3 cellular contexts compared by ENCODE assay signal in the genomic region with DNA sequence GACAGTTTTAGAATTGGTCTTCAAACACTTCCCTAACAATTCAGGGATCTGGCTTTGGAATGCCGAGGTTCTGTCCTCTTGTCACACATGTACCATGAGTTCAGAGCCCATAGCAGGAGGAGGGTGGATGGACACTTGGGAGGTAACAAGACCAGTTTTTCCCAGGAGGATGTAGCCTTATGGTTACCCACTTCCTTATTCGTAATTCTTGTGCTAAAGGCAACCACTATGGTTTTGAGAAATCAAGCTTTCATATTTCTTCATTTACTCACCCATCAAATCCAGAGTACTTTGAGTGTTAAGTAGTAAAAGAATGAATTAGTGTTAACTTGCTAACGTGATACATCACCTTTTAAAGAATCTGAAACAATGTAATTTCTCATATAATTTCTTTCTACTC.
TF ChIP-seq lines count a peak whose summit lies in the region.

No MANE protein-coding gene starts in this region.

TF ChIP-seq in SK-N-SH, 30 proteins besides CTCF, POLR2A, EP300 and RAD21:
- TF ChIP-seq, protein P1, sequence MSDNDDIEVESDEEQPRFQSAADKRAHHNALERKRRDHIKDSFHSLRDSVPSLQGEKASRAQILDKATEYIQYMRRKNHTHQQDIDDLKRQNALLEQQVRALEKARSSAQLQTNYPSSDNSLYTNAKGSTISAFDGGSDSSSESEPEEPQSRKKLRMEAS (IDR thresholded peaks at IDR 0.05; ENCODE audit: low read depth) = no peak
- TF ChIP-seq, protein P2, sequence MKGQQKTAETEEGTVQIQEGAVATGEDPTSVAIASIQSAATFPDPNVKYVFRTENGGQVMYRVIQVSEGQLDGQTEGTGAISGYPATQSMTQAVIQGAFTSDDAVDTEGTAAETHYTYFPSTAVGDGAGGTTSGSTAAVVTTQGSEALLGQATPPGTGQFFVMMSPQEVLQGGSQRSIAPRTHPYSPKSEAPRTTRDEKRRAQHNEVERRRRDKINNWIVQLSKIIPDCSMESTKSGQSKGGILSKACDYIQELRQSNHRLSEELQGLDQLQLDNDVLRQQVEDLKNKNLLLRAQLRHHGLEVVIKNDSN (IDR thresholded peaks at IDR 0.05; ENCODE audit: borderline replicate concordance, low read depth) = no peak
- no peak for TF ChIP-seq FOSL2 (IDR thresholded peaks at IDR 0.05; ENCODE audit: borderline replicate concordance, low read depth)
- TF ChIP-seq RCOR1 (IDR thresholded peaks at IDR 0.05; ENCODE audit: low read length) = no peak
- TF ChIP-seq, protein P3, sequence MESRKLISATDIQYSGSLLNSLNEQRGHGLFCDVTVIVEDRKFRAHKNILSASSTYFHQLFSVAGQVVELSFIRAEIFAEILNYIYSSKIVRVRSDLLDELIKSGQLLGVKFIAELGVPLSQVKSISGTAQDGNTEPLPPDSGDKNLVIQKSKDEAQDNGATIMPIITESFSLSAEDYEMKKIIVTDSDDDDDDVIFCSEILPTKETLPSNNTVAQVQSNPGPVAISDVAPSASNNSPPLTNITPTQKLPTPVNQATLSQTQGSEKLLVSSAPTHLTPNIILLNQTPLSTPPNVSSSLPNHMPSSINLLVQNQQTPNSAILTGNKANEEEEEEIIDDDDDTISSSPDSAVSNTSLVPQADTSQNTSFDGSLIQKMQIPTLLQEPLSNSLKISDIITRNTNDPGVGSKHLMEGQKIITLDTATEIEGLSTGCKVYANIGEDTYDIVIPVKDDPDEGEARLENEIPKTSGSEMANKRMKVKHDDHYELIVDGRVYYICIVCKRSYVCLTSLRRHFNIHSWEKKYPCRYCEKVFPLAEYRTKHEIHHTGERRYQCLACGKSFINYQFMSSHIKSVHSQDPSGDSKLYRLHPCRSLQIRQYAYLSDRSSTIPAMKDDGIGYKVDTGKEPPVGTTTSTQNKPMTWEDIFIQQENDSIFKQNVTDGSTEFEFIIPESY (IDR thresholded peaks at IDR 0.05; ENCODE audit: borderline replicate concordance, low read depth) = no peak
- no peak for TF ChIP-seq POLR2AphosphoS5 (IDR thresholded peaks at IDR 0.05; ENCODE audit: low read depth, low read length)
- TF ChIP-seq RXRA (IDR thresholded peaks at IDR 0.05; ENCODE audit: borderline replicate concordance, low read depth) = no peak
- TF ChIP-seq TCF12 (IDR thresholded peaks at IDR 0.05) = no peak
- no peak for TF ChIP-seq RFX5 (IDR thresholded peaks at IDR 0.05; ENCODE audit: low read length)
- no peak for TF ChIP-seq MEF2A (IDR thresholded peaks at IDR 0.05; ENCODE audit: borderline replicate concordance, low read depth)
- no peak for TF ChIP-seq GATA2 (CRISPR knock-in tag; IDR thresholded peaks at IDR 0.05)
- TF ChIP-seq SIN3A (IDR thresholded peaks at IDR 0.05; ENCODE audit: borderline replicate concordance, low read depth, low read length) = no peak
- TF ChIP-seq MXI1 (IDR thresholded peaks at IDR 0.05; ENCODE audit: low read depth, low read length) = no peak
- no peak for TF ChIP-seq ELF1 (IDR thresholded peaks at IDR 0.05)
- TF ChIP-seq, protein P4, sequence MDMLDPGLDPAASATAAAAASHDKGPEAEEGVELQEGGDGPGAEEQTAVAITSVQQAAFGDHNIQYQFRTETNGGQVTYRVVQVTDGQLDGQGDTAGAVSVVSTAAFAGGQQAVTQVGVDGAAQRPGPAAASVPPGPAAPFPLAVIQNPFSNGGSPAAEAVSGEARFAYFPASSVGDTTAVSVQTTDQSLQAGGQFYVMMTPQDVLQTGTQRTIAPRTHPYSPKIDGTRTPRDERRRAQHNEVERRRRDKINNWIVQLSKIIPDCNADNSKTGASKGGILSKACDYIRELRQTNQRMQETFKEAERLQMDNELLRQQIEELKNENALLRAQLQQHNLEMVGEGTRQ (IDR thresholded peaks at IDR 0.05; ENCODE audit: borderline replicate concordance, low read depth, low read length) = no peak
- TF ChIP-seq, protein P5, sequence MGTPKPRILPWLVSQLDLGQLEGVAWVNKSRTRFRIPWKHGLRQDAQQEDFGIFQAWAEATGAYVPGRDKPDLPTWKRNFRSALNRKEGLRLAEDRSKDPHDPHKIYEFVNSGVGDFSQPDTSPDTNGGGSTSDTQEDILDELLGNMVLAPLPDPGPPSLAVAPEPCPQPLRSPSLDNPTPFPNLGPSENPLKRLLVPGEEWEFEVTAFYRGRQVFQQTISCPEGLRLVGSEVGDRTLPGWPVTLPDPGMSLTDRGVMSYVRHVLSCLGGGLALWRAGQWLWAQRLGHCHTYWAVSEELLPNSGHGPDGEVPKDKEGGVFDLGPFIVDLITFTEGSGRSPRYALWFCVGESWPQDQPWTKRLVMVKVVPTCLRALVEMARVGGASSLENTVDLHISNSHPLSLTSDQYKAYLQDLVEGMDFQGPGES (IDR thresholded peaks at IDR 0.05; ENCODE audit: low read depth, low read length) = no peak
TF ChIP-seq in SK-N-SH: peak in this region for 0.

TF ChIP-seq in SK-N-SH treated with all-trans-retinoic acid at 6 μM for 48 hours, 23 proteins besides CTCF, POLR2A, EP300 and RAD21 (continues in another document):
- TF ChIP-seq ZFP30 (CRISPR knock-in tag; IDR thresholded peaks at IDR 0.05) (no peak), ZC3H10 (CRISPR knock-in tag; IDR thresholded peaks at IDR 0.05) (no peak), PPARA (CRISPR knock-in tag; IDR thresholded peaks at IDR 0.05; ENCODE audit: borderline replicate concordance) (no peak), TCF4 (CRISPR knock-in tag; IDR thresholded peaks at IDR 0.05; ENCODE audit: borderline replicate concordance) (no peak), BACH2 (CRISPR knock-in tag; IDR thresholded peaks at IDR 0.05; ENCODE audit: borderline replicate concordance) (no peak), OSR1 (CRISPR knock-in tag; IDR thresholded peaks at IDR 0.05) (no peak), ZFP3 (CRISPR knock-in tag; IDR thresholded peaks at IDR 0.05) (no peak), RARB (CRISPR knock-in tag; IDR thresholded peaks at IDR 0.05) (no peak), SNAI2 (CRISPR knock-in tag; IDR thresholded peaks at IDR 0.05) (no peak), ISL1 (CRISPR knock-in tag; IDR thresholded peaks at IDR 0.05) (no peak), ZNF565 (CRISPR knock-in tag; conservative IDR thresholded peaks at IDR 0.05; ENCODE audit: low read depth) (no peak), CSDC2 (CRISPR knock-in tag; IDR thresholded peaks at IDR 0.05) (no peak)
- TF ChIP-seq, protein P6, sequence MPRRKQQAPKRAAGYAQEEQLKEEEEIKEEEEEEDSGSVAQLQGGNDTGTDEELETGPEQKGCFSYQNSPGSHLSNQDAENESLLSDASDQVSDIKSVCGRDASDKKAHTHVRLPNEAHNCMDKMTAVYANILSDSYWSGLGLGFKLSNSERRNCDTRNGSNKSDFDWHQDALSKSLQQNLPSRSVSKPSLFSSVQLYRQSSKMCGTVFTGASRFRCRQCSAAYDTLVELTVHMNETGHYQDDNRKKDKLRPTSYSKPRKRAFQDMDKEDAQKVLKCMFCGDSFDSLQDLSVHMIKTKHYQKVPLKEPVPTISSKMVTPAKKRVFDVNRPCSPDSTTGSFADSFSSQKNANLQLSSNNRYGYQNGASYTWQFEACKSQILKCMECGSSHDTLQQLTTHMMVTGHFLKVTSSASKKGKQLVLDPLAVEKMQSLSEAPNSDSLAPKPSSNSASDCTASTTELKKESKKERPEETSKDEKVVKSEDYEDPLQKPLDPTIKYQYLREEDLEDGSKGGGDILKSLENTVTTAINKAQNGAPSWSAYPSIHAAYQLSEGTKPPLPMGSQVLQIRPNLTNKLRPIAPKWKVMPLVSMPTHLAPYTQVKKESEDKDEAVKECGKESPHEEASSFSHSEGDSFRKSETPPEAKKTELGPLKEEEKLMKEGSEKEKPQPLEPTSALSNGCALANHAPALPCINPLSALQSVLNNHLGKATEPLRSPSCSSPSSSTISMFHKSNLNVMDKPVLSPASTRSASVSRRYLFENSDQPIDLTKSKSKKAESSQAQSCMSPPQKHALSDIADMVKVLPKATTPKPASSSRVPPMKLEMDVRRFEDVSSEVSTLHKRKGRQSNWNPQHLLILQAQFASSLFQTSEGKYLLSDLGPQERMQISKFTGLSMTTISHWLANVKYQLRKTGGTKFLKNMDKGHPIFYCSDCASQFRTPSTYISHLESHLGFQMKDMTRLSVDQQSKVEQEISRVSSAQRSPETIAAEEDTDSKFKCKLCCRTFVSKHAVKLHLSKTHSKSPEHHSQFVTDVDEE (CRISPR knock-in tag; IDR thresholded peaks at IDR 0.05) = no peak
- TF ChIP-seq, protein P7, sequence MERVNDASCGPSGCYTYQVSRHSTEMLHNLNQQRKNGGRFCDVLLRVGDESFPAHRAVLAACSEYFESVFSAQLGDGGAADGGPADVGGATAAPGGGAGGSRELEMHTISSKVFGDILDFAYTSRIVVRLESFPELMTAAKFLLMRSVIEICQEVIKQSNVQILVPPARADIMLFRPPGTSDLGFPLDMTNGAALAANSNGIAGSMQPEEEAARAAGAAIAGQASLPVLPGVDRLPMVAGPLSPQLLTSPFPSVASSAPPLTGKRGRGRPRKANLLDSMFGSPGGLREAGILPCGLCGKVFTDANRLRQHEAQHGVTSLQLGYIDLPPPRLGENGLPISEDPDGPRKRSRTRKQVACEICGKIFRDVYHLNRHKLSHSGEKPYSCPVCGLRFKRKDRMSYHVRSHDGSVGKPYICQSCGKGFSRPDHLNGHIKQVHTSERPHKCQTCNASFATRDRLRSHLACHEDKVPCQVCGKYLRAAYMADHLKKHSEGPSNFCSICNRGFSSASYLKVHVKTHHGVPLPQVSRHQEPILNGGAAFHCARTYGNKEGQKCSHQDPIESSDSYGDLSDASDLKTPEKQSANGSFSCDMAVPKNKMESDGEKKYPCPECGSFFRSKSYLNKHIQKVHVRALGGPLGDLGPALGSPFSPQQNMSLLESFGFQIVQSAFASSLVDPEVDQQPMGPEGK (CRISPR knock-in tag; IDR thresholded peaks at IDR 0.05; ENCODE audit: borderline replicate concordance) = no peak
- TF ChIP-seq, protein P8, sequence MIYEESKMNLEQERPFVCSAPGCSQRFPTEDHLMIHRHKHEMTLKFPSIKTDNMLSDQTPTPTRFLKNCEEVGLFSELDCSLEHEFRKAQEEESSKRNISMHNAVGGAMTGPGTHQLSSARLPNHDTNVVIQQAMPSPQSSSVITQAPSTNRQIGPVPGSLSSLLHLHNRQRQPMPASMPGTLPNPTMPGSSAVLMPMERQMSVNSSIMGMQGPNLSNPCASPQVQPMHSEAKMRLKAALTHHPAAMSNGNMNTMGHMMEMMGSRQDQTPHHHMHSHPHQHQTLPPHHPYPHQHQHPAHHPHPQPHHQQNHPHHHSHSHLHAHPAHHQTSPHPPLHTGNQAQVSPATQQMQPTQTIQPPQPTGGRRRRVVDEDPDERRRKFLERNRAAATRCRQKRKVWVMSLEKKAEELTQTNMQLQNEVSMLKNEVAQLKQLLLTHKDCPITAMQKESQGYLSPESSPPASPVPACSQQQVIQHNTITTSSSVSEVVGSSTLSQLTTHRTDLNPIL (CRISPR knock-in tag; IDR thresholded peaks at IDR 0.05; ENCODE audit: low read depth) = no peak

TF ChIP-seq in GM12878, 131 proteins besides CTCF, POLR2A, EP300 and RAD21:
- TF ChIP-seq, protein P5 (IDR thresholded peaks at IDR 0.05) = no peak
- TF ChIP-seq RUNX3 (IDR thresholded peaks at IDR 0.05; ENCODE audit: low read length) (peak; percentile 32), ESRRA (IDR thresholded peaks at IDR 0.05; ENCODE audit: low read length) (no peak), SPI1 (IDR thresholded peaks at IDR 0.05; ENCODE audit: borderline replicate concordance, insufficient read depth, low read depth, low read length) (peak; percentile 21; the same call in 1 of the 2 replicates)
